9 cellular contexts compared by ENCODE assay signal in the genomic region with DNA sequence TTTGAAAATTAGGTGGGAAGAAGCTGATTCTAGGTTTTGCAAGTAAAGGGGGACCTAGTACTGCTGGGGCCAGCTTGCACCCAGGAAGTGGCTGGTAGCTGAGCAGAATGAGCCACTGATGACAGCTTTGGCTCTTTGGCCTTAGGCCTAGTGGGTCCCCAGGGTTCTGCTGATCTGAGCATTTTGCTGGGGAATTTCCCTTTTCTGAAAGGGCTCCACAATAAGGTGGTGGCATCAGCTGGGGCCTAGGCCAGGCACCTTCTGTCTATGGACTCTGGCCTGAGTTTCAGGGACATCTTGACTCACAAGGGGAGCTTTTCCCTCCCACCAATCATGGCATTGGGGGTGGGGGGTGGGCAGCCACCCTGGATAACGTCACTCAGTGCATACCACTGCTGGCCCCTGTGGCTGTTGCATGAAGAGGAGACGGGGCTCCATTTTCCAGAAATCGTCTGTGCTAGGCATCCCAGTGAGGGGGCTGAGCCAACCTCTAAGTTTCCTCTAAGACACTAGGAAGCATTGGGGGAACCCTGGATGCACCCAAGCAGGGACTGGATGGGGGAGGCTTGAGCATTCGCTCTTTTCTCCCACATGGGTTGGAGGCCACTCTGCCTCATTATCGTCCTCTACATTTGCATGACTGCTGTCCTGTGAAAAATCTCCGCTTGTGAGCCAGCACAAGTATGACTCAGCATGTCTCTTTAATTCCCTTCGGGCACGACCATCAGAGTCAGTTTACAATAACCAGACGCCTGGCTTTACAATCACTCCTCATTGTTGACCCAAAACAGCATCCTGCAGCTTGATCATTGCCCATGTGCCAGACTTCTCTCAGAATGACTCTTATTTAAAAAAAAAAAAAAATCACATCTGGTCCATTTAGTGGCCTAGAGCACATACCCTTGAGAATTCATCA.
A peak's percentile ranks its signal among the peaks of the same experiment; 100 is the strongest.
DNase-seq lines count a peak whose midpoint lies in the region; ATAC-seq, FAIRE-seq and TF ChIP-seq lines count a peak whose summit lies in the region.
"Had no signal": no experiment of that assay in that cellular context is flagged by ENCODE, and none has a peak within 500 bp of the region (broad histone marks: within the 10 kb centered on the region; RNA-seq: fewer than 3 reads in every experiment).

No MANE protein-coding gene starts in this region.

- H3K9ac ChIP-seq in BLaER1 treated with 17β-estradiol and CSF1 and Interleukin-3, amounts not matched to agents 10 nM and 100 nM, result no peak overlapping the region; a peak in 1 of 22 replicates
- no peak overlapping the region for H3K9ac ChIP-seq in HCT116 (ENCODE audit: low read length)

- H3K4me3 ChIP-seq in BLaER1 treated with 17β-estradiol and CSF1 and Interleukin-3, amounts not matched to agents 10 nM and 100 nM, result no peak overlapping the region
- no peak overlapping the region for H3K4me3 ChIP-seq in HCT116 (replicated peaks in 1 of 2; ENCODE audit: low read depth in 1 of 2, low read length in 2 of 2)

- H3K9me2 ChIP-seq in HCT116 (ENCODE audit: insufficient read depth), result no peaks in the 10 kb centered on the region

- CTCF ChIA-PET in HCT116 (lab: Charles Lee), result interaction anchor here (1.2 kb wide), 1 partner anchor 16 kb away, joined by 5 read pairs; no protein-coding TSS in a partner anchor

- peak overlapping the region; percentile 10 to 70 (median 50); a peak in 21 of 22 replicates for H3K4me2 ChIP-seq in BLaER1 treated with 17β-estradiol and CSF1 and Interleukin-3, amounts not matched to agents 10 nM and 100 nM
- H3K4me2 ChIP-seq in HCT116 (ENCODE audit: low read length), result peak overlapping the region; percentile 58

- BruUV-seq in HCT116 (replicated peaks; lab: Mats Ljungman, UMichigan), result no TSS peak

- no peak overlapping the region for H3K4me3 Mint-ChIP-seq in natural killer cell
- no peak overlapping the region for H3K4me3 Mint-ChIP-seq in T-helper 2 cell treated with Interferon-gamma antibody and Interleukin-4, amounts not matched to agents 5 μg/mL and 100 μg/mL, for 36 hours
- H3K4me3 Mint-ChIP-seq: central memory CD8-positive, alpha-beta T cell had no signal

- no peak overlapping the region for H2AFZ ChIP-seq in HCT116 (ENCODE audit: low read depth, low read length, poor library complexity, severe bottlenecking)

- peak overlapping the region in 5 of 11 experiments; percentile 14 to 61 (median 26); a peak in 8 of 22 replicates for H3K27ac ChIP-seq in BLaER1 treated with 17β-estradiol and CSF1 and Interleukin-3, amounts not matched to agents 10 nM and 100 nM
- H3K27ac ChIP-seq in HCT116 (ENCODE audit: low read depth, low read length), result no peak overlapping the region

- RAD21 ChIA-PET in HCT116 (lab: Charles Lee; ENCODE audit: low non-redundant PET in 1 of 2, low total read pairs in 2 of 2, uncharacterized antibody in 2 of 2, unreplicated experiment in 2 of 2), result no interaction called here

- no peak for TF ChIP-seq CTCF in HCT116 (IDR thresholded peaks at IDR 0.05 in 2 of 3, conservative IDR thresholded peaks at IDR 0.05 in 1 of 3; ENCODE audit: borderline replicate concordance in 1 of 3, insufficient read depth in 1 of 3, low read depth in 2 of 3, low read length in 2 of 3)
- no peak for TF ChIP-seq CTCF in natural killer cell (IDR thresholded peaks at IDR 0.05)

- peaks cover 0 to 11% (median 4%) of the 10 kb centered on the region in 11 experiments; a peak in 6 of 22 replicates for H3K9me3 ChIP-seq in BLaER1 treated with 17β-estradiol and CSF1 and Interleukin-3, amounts not matched to agents 10 nM and 100 nM (replicated peaks in 1 of 11)
- H3K9me3 ChIP-seq in HCT116 (ENCODE audit: control insufficient read depth in 1 of 2, insufficient read depth in 1 of 2, low read depth in 1 of 2, low read length in 2 of 2), result no peaks in the 10 kb centered on the region

- no peak for DNase-seq in HCT116 (ENCODE audit: low read depth, low spot score)
- DNase-seq in NCI-H748 (lab: John Stamatoyannopoulos, UW; ENCODE audit: unreplicated experiment), result peak; percentile 58
- DNase-seq in germinal center (ENCODE audit: low spot score), result peak; percentile 12
- DNase-seq in urothelium cell line (ENCODE audit: low spot score), result peak; percentile 35
- no peak for DNase-seq in natural killer cell
- no peak for DNase-seq in T-helper 2 cell treated with Interferon-gamma antibody and Interleukin-4, amounts not matched to agents 5 μg/mL and 100 μg/mL, for 36 hours (ENCODE audit: low spot score)

- TF ChIP-seq RAD21 in HCT116 (IDR thresholded peaks at IDR 0.05; ENCODE audit: low read depth), result no peak

- H3K36me3 Mint-ChIP-seq in natural killer cell, result no peaks in the 10 kb centered on the region
- H3K36me3 Mint-ChIP-seq in T-helper 2 cell treated with Interferon-gamma antibody and Interleukin-4, amounts not matched to agents 5 μg/mL and 100 μg/mL, for 36 hours (ENCODE audit: low read depth), result no peaks in the 10 kb centered on the region

- H3K4me1 ChIP-seq in BLaER1 treated with 17β-estradiol and CSF1 and Interleukin-3, amounts not matched to agents 10 nM and 100 nM, result peaks cover 34 to 39% (median 37%) of the 10 kb centered on the region in 10 experiments
- H3K4me1 ChIP-seq in HCT116 (ENCODE audit: control insufficient read depth in 1 of 2, insufficient read depth in 2 of 2, low read length in 2 of 2), result peaks cover 10 to 37% of the 10 kb centered on the region in 2 experiments

- peak; percentile 20; the same call in 1 of the 2 replicates for ATAC-seq in HCT116
- no peak for ATAC-seq in natural killer cell
- ATAC-seq in HG02870 (IDR thresholded peaks at IDR 0.05; ENCODE audit: unreplicated experiment), result no peak

- no peak overlapping the region for H3K27ac Mint-ChIP-seq in natural killer cell
- H3K27ac Mint-ChIP-seq in T-helper 2 cell treated with Interferon-gamma antibody and Interleukin-4, amounts not matched to agents 5 μg/mL and 100 μg/mL, for 36 hours, result no peak overlapping the region

- H3K27me3 Mint-ChIP-seq in natural killer cell (ENCODE audit: low read depth in 2 of 2), result peaks cover 3 to 21% of the 10 kb centered on the region in 2 donors
- H3K27me3 Mint-ChIP-seq in T-helper 2 cell treated with Interferon-gamma antibody and Interleukin-4, amounts not matched to agents 5 μg/mL and 100 μg/mL, for 36 hours (ENCODE audit: low read depth), result peaks cover 18% of the 10 kb centered on the region

- no peaks in the 10 kb centered on the region for H3K27me3 ChIP-seq in BLaER1 treated with 17β-estradiol and CSF1 and Interleukin-3, amounts not matched to agents 10 nM and 100 nM
- H3K27me3 ChIP-seq in HCT116 (ENCODE audit: insufficient read depth, low read length), result no peaks in the 10 kb centered on the region

- no peaks in the 10 kb centered on the region for H4K20me1 ChIP-seq in BLaER1 treated with 17β-estradiol and CSF1 and Interleukin-3, amounts not matched to agents 10 nM and 100 nM
- H4K20me1 ChIP-seq in HCT116 (ENCODE audit: insufficient read depth), result no peaks in the 10 kb centered on the region

- intact Hi-C loops in HCT116 (cut with micrococcal nuclease), result no loop called here
- intact Hi-C loops in natural killer cell (cut with micrococcal nuclease), result no loop called here

- H3K4me1 Mint-ChIP-seq in natural killer cell, result no peaks in the 10 kb centered on the region
- H3K4me1 Mint-ChIP-seq in T-helper 2 cell treated with Interferon-gamma antibody and Interleukin-4, amounts not matched to agents 5 μg/mL and 100 μg/mL, for 36 hours (ENCODE audit: low read depth), result no peaks in the 10 kb centered on the region
- H3K4me1 Mint-ChIP-seq: central memory CD8-positive, alpha-beta T cell had no signal

- H3K36me3 ChIP-seq in BLaER1 treated with 17β-estradiol and CSF1 and Interleukin-3, amounts not matched to agents 10 nM and 100 nM, result no peaks in the 10 kb centered on the region
- H3K36me3 ChIP-seq in HCT116 (ENCODE audit: control insufficient read depth in 1 of 2, insufficient read depth in 2 of 2, low read length in 2 of 2), result no peaks in the 10 kb centered on the region

- no peak for FAIRE-seq in urothelium cell line (lab: Jason Lieb, UNC)

- H3K79me2 ChIP-seq in HCT116 (ENCODE audit: insufficient read depth, low read length), result no peaks in the 10 kb centered on the region

- POLR2A ChIA-PET in HCT116 (lab: Charles Lee), result no interaction called here

- TF ChIP-seq POLR2A in HCT116 (IDR thresholded peaks at IDR 0.05; ENCODE audit: borderline replicate concordance, extremely low read depth, insufficient read depth, insufficient read length), result no peak

- H3K9me3 Mint-ChIP-seq in natural killer cell, result no peaks in the 10 kb centered on the region
- H3K9me3 Mint-ChIP-seq in T-helper 2 cell treated with Interferon-gamma antibody and Interleukin-4, amounts not matched to agents 5 μg/mL and 100 μg/mL, for 36 hours, result no peaks in the 10 kb centered on the region
- H3K9me3 Mint-ChIP-seq: central memory CD8-positive, alpha-beta T cell had no signal

TF ChIP-seq in HCT116, 20 proteins besides CTCF, POLR2A, EP300 and RAD21:
- TF ChIP-seq ELF1 (IDR thresholded peaks at IDR 0.05; ENCODE audit: borderline replicate concordance, low read depth), result no peak
- no peak for TF ChIP-seq TCF7L2 (IDR thresholded peaks at IDR 0.05; ENCODE audit: borderline replicate concordance, extremely low read depth, insufficient read depth, insufficient read length)
- no peak for TF ChIP-seq JUND (IDR thresholded peaks at IDR 0.05)
- TF ChIP-seq ZFX (IDR thresholded peaks at IDR 0.05), result 0 out of 2 replicates have a peak, but pooled peaks have one; percentile 10

Comparison
In these comparisons a context has a peak if more than half of its experiments do, and no peak if none do; other contexts are left out.
1. DNase-seq: peak in NCI-H748 (single experiment), germinal center (single experiment) and urothelium cell line (single experiment); none in HCT116 (single experiment), natural killer cell (single experiment) and T-helper 2 cell treated with Interferon-gamma antibody and Interleukin-4, amounts not matched to agents 5 μg/mL and 100 μg/mL, for 36 hours (single experiment).